ENCODE assay signal across 33 cellular contexts in the genomic region with DNA sequence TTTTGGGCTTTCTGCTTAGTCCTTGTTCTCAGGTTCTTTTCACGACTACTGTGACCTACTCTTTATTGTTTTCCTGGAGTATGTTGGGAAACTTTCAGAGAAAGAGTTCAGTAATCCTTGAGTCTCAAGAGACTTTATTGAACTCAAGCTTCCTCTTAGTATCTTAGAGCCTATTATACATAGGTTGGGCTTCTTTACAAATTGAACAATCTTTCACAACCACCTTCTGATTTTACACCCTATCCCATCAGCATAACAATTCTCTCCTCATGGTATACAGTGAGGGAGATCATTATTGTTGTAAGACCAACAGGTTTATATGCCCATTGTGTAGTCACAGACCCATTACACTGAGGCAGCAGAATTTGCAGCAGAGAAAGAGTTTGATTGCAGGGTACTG.
"Had no signal": no experiment of that assay in that cellular context is flagged by ENCODE, and none has a peak within 500 bp of the region (broad histone marks: within the 10 kb centered on the region; RNA-seq: fewer than 3 reads in every experiment).

No MANE protein-coding gene starts in this region.

- H3K27me3 Mint-ChIP-seq: activated CD4-positive, alpha-beta memory T cell treated with anti-CD3 and anti-CD28 coated beads, Interleukin-2, amount 10 ng/mL, durations not matched to agents 7 days and 5 days; activated CD4-positive, alpha-beta T cell treated with anti-CD3 and anti-CD28 coated beads, Interleukin-2, amount 10 ng/mL, durations not matched to agents 7 days and 5 days; activated naive CD4-positive, alpha-beta T cell treated with anti-CD3 and anti-CD28 coated beads, Interleukin-2, amount 10 ng/mL, durations not matched to agents 7 days and 5 days; activated naive CD8-positive, alpha-beta T cell treated with anti-CD3 and anti-CD28 coated beads, Interleukin-2, amount 10 ng/mL, durations not matched to agents 7 days and 5 days had no signal

- H3K27ac Mint-ChIP-seq: activated CD4-positive, alpha-beta memory T cell treated with anti-CD3 and anti-CD28 coated beads, Interleukin-2, amount 10 ng/mL, durations not matched to agents 7 days and 5 days; activated CD4-positive, alpha-beta T cell treated with anti-CD3 and anti-CD28 coated beads, Interleukin-2, amount 10 ng/mL, durations not matched to agents 7 days and 5 days; activated naive CD4-positive, alpha-beta T cell treated with anti-CD3 and anti-CD28 coated beads, Interleukin-2, amount 10 ng/mL, durations not matched to agents 7 days and 5 days; activated naive CD4-positive, alpha-beta T cell treated with anti-CD3 and anti-CD28 coated beads, Interleukin-2, amount 50 U/mL, for 72 hours; activated naive CD8-positive, alpha-beta T cell treated with anti-CD3 and anti-CD28 coated beads, Interleukin-2, amount 10 ng/mL, durations not matched to agents 7 days and 5 days; activated T-cell treated with anti-CD3 and anti-CD28 coated beads, Interleukin-2, amount 50 U/mL, for 24 hours; activated T-cell treated with anti-CD3 and anti-CD28 coated beads, Interleukin-2, amount 50 U/mL, for 72 hours; dendritic cell treated with granulocyte-macrophage colony-stimulating factor and Interleukin-4, amounts not matched to agents 40 ng/mL and 50 ng/mL, for 4 days; endodermal cell had no signal

- H3K4me3 Mint-ChIP-seq: activated CD4-positive, alpha-beta memory T cell treated with anti-CD3 and anti-CD28 coated beads, Interleukin-2, amount 10 ng/mL, durations not matched to agents 7 days and 5 days; activated CD4-positive, alpha-beta T cell treated with anti-CD3 and anti-CD28 coated beads, Interleukin-2, amount 10 ng/mL, durations not matched to agents 7 days and 5 days; activated naive CD4-positive, alpha-beta T cell treated with anti-CD3 and anti-CD28 coated beads, Interleukin-2, amount 10 ng/mL, durations not matched to agents 7 days and 5 days; activated naive CD8-positive, alpha-beta T cell treated with anti-CD3 and anti-CD28 coated beads, Interleukin-2, amount 10 ng/mL, durations not matched to agents 7 days and 5 days; activated T-cell treated with anti-CD3 and anti-CD28 coated beads, Interleukin-2, amount 50 U/mL, for 24 hours; activated T-cell treated with anti-CD3 and anti-CD28 coated beads, Interleukin-2, amount 50 U/mL, for 72 hours; central memory CD8-positive, alpha-beta T cell; dendritic cell treated with granulocyte-macrophage colony-stimulating factor and Interleukin-4, amounts not matched to agents 40 ng/mL and 50 ng/mL, for 4 days; endodermal cell had no signal

- DNase-seq: activated CD4-positive, alpha-beta memory T cell treated with anti-CD3 and anti-CD28 coated beads, Interleukin-2, amount 10 ng/mL, durations not matched to agents 7 days and 5 days; activated CD4-positive, alpha-beta T cell treated with anti-CD3 and anti-CD28 coated beads for 4 hours; activated CD4-positive, alpha-beta T cell treated with anti-CD3 and anti-CD28 coated beads, Interleukin-2, amount 10 ng/mL, durations not matched to agents 7 days and 5 days; activated CD4-positive, alpha-beta T cell treated with anti-CD3 and anti-CD28 coated beads, Interleukin-2, amount 50 U/mL, for 4 hours; activated CD4-positive, CD25-positive, alpha-beta regulatory T cell; activated CD4-positive, CD25-positive, alpha-beta regulatory T cell treated with anti-CD3 and anti-CD28 coated beads, Interleukin-2, amount 50 U/mL, for 72 hours; activated CD8-positive, alpha-beta memory T cell treated with anti-CD3 and anti-CD28 coated beads, Interleukin-2, amount 50 U/mL, for 48 hours; activated gamma-delta T cell; activated naive CD4-positive, alpha-beta T cell; activated naive CD4-positive, alpha-beta T cell treated with anti-CD3 and anti-CD28 coated beads, Interleukin-2, amount 10 ng/mL, durations not matched to agents 7 days and 5 days; activated naive CD8-positive, alpha-beta T cell treated with anti-CD3 and anti-CD28 coated beads, Interleukin-2, amount 10 ng/mL, durations not matched to agents 7 days and 5 days; activated T-cell treated with anti-CD3 and anti-CD28 coated beads for 4 hours; activated T-cell treated with anti-CD3 and anti-CD28 coated beads, Interleukin-2, amount 50 U/mL, for 24 hours; activated T-cell treated with anti-CD3 and anti-CD28 coated beads, Interleukin-2, amount 50 U/mL, for 72 hours; amniotic stem cell; anterior cingulate cortex; brain microvascular endothelial cell; dorsolateral prefrontal cortex; effector memory CD4-positive, alpha-beta T cell; endodermal cell; erythroblast; gastrocnemius medialis; glutamatergic neuron; heart left ventricle; T-helper 2 cell had no signal

- H3K4me1 Mint-ChIP-seq: activated CD4-positive, alpha-beta memory T cell treated with anti-CD3 and anti-CD28 coated beads, Interleukin-2, amount 10 ng/mL, durations not matched to agents 7 days and 5 days; activated CD4-positive, alpha-beta T cell treated with anti-CD3 and anti-CD28 coated beads, Interleukin-2, amount 10 ng/mL, durations not matched to agents 7 days and 5 days; activated naive CD4-positive, alpha-beta T cell treated with anti-CD3 and anti-CD28 coated beads, Interleukin-2, amount 10 ng/mL, durations not matched to agents 7 days and 5 days; activated naive CD8-positive, alpha-beta T cell treated with anti-CD3 and anti-CD28 coated beads, Interleukin-2, amount 10 ng/mL, durations not matched to agents 7 days and 5 days; central memory CD8-positive, alpha-beta T cell; endodermal cell had no signal

- H3K36me3 ChIP-seq: brain microvascular endothelial cell, esophagus muscularis mucosa, gastrocnemius medialis, heart left ventricle had no signal

- H3K27ac ChIP-seq: brain microvascular endothelial cell, coronary artery, dorsolateral prefrontal cortex, esophagus muscularis mucosa, foreskin keratinocyte, gastrocnemius medialis, heart left ventricle had no signal

- H3K9me3 Mint-ChIP-seq: activated CD4-positive, alpha-beta memory T cell treated with anti-CD3 and anti-CD28 coated beads, Interleukin-2, amount 10 ng/mL, durations not matched to agents 7 days and 5 days had no signal

- H3K27me3 ChIP-seq: brain microvascular endothelial cell, esophagus muscularis mucosa, foreskin keratinocyte, gastrocnemius medialis, heart left ventricle had no signal

- ATAC-seq: activated naive CD4-positive, alpha-beta T cell treated with anti-CD3 and anti-CD28 coated beads, Interleukin-2, amount 50 U/mL, for 72 hours; activated T-cell treated with anti-CD3 and anti-CD28 coated beads, Interleukin-2, amount 50 U/mL, for 72 hours; foreskin keratinocyte; gastrocnemius medialis; heart left ventricle had no signal

- H3K36me3 Mint-ChIP-seq: activated naive CD4-positive, alpha-beta T cell treated with anti-CD3 and anti-CD28 coated beads, Interleukin-2, amount 10 ng/mL, durations not matched to agents 7 days and 5 days; activated naive CD8-positive, alpha-beta T cell treated with anti-CD3 and anti-CD28 coated beads, Interleukin-2, amount 10 ng/mL, durations not matched to agents 7 days and 5 days had no signal

- H3K4me3 ChIP-seq: coronary artery, dorsolateral prefrontal cortex, esophagus muscularis mucosa, gastrocnemius medialis, heart left ventricle had no signal

- H3K4me1 ChIP-seq: esophagus muscularis mucosa, foreskin keratinocyte, gastrocnemius medialis, heart left ventricle had no signal

- FAIRE-seq: astrocyte, bronchial epithelial cell had no signal
